In genomic region chr7:120794100-120794729, GRCh38 we compare ENCODE assay signal across 20 cellular contexts.
A peak's percentile ranks its signal among the peaks of the same experiment; 100 is the strongest.
DNase-seq lines count a peak whose midpoint lies in the region; ATAC-seq and TF ChIP-seq lines count a peak whose summit lies in the region.
"Had no signal": no experiment of that assay in that cellular context is flagged by ENCODE, and none has a peak within 500 bp of the region (broad histone marks: within the 10 kb centered on the region; RNA-seq: fewer than 3 reads in every experiment).

No MANE protein-coding gene starts in this region.

- H3K4me1 Mint-ChIP-seq in MCF 10A (ENCODE audit: insufficient read depth, unreplicated experiment): peaks cover 11% of the 10 kb centered on the region
- H3K4me1 Mint-ChIP-seq: activated CD4-positive, alpha-beta T cell treated with anti-CD3 and anti-CD28 coated beads for 36 hours; activated T-helper 17 cell treated with anti-CD3 and anti-CD28 coated beads, Interleukin-2, amount 50 U/mL, for 72 hours; natural killer cell had no signal

- no peaks in the 10 kb centered on the region for H3K27me3 ChIP-seq in breast epithelium
- H3K27me3 ChIP-seq in adipocyte (replicated peaks; ENCODE audit: control insufficient read depth, insufficient read depth, low read length): no peaks in the 10 kb centered on the region
- H3K27me3 ChIP-seq: esophagus squamous epithelium had no signal

- intact Hi-C loops in MCF 10A (cut with micrococcal nuclease): loop anchor here (10.0 kb wide), 1 partner anchor 1201 kb away; no protein-coding TSS in a partner anchor
- intact Hi-C loops in breast epithelium (cut with DNase I; ENCODE audit: low total_unique reads): no loop called here
- intact Hi-C loops in left colon (cut with DNase I, micrococcal nuclease): no loop called here

- no peak overlapping the region for H3K9ac ChIP-seq in adipocyte (ENCODE audit: low read length)

- H3K4me1 ChIP-seq in breast epithelium (no peaks in the 10 kb centered on the region), adipocyte (ENCODE audit: control insufficient read depth, insufficient read depth, low read length) (no peaks in the 10 kb centered on the region)
- H3K4me1 ChIP-seq: esophagus squamous epithelium had no signal

- TF ChIP-seq POLR2A in breast epithelium (IDR thresholded peaks at IDR 0.05): no peak

- CTCF ChIA-PET in MCF 10A (lab: Yijun Ruan, JAX): interaction anchor here (1.9 to 8.0 kb wide), 2 partner anchors 11 to 45 kb away, joined by 4 to 112 read pairs; no protein-coding TSS in a partner anchor

- H3K9me3 ChIP-seq in breast epithelium (no peaks in the 10 kb centered on the region), adipocyte (ENCODE audit: control insufficient read depth, low read length) (peaks cover 5% of the 10 kb centered on the region)

- H3K27me3 Mint-ChIP-seq in MCF 10A (ENCODE audit: insufficient read depth, unreplicated experiment): peaks cover 15% of the 10 kb centered on the region

- peak overlapping the region; percentile 63 for H3K27ac Mint-ChIP-seq in MCF 10A (ENCODE audit: low read depth, unreplicated experiment)
- H3K27ac Mint-ChIP-seq: activated CD4-positive, alpha-beta T cell treated with anti-CD3 and anti-CD28 coated beads for 36 hours; activated T-helper 17 cell treated with anti-CD3 and anti-CD28 coated beads, Interleukin-2, amount 50 U/mL, for 72 hours; natural killer cell had no signal

- H3K4me3 ChIP-seq in breast epithelium (no peak overlapping the region), adipocyte (ENCODE audit: low read length) (no peak overlapping the region), fibroblast of villous mesenchyme (ENCODE audit: low read depth, low read length) (no peak overlapping the region)
- H3K4me3 ChIP-seq: esophagus squamous epithelium had no signal

- H3K9me3 Mint-ChIP-seq in MCF 10A (ENCODE audit: unreplicated experiment): no peaks in the 10 kb centered on the region
- H3K9me3 Mint-ChIP-seq: activated T-helper 17 cell treated with anti-CD3 and anti-CD28 coated beads, Interleukin-2, amount 50 U/mL, for 72 hours; brain; natural killer cell had no signal

- no peak overlapping the region for H3K4me3 Mint-ChIP-seq in MCF 10A (ENCODE audit: unreplicated experiment)
- H3K4me3 Mint-ChIP-seq: activated CD4-positive, alpha-beta T cell treated with anti-CD3 and anti-CD28 coated beads for 36 hours; activated T-helper 17 cell treated with anti-CD3 and anti-CD28 coated beads, Interleukin-2, amount 50 U/mL, for 72 hours; brain; natural killer cell had no signal

- DNase-seq in MCF 10A (ENCODE audit: unreplicated experiment): peak; percentile 50
- no peak for DNase-seq in breast epithelium (ENCODE audit: low spot score in 2 of 2)
- peak; percentile 13 for DNase-seq in adipocyte (ENCODE audit: low read depth)
- peak; percentile 8 for DNase-seq in fibroblast of villous mesenchyme (ENCODE audit: low read depth)
- no peak for DNase-seq in cerebellar cortex (ENCODE audit: low spot score)
- DNase-seq in left colon: no peak
- DNase-seq in GM20000 (ENCODE audit: low spot score): no peak
- DNase-seq in NCI-H146 (lab: John Stamatoyannopoulos, UW): no peak
- DNase-seq: ACHN; activated CD4-positive, alpha-beta T cell treated with anti-CD3 and anti-CD28 coated beads for 36 hours; esophagus squamous epithelium; GF-D8; natural killer cell; NCI-H187 treated with DMSO at 0.1 percent for 48 hours; NCI-H446 treated with DMSO at 0.1 percent for 48 hours; Right ventricle myocardium superior; SW 1271 had no signal

- H3K27ac ChIP-seq in breast epithelium: no peak overlapping the region
- H3K27ac ChIP-seq: C4-2B, esophagus squamous epithelium had no signal

- no TSS peak for BruUV-seq in MCF 10A (replicated peaks; lab: Mats Ljungman, UMichigan)

- POLR2A ChIA-PET in MCF 10A (lab: Yijun Ruan, JAX): no interaction called here

- no peaks in the 10 kb centered on the region for H3K36me3 Mint-ChIP-seq in MCF 10A (ENCODE audit: insufficient read depth, unreplicated experiment)
- H3K36me3 Mint-ChIP-seq: natural killer cell had no signal

- no peak for TF ChIP-seq CTCF in MCF 10A (IDR thresholded peaks at IDR 0.05; ENCODE audit: unreplicated experiment)
- no peak for TF ChIP-seq CTCF in breast epithelium (IDR thresholded peaks at IDR 0.05)
- no peak for TF ChIP-seq CTCF in fibroblast of villous mesenchyme (IDR thresholded peaks at IDR 0.05; ENCODE audit: insufficient read depth, low read depth, low read length)
- TF ChIP-seq CTCF in GM20000 (IDR thresholded peaks at IDR 0.05; ENCODE audit: extremely low read depth, missing control alignments): no peak

- H3K36me3 ChIP-seq in breast epithelium: no peaks in the 10 kb centered on the region
- H3K36me3 ChIP-seq in adipocyte (ENCODE audit: control insufficient read depth, insufficient read depth, low read length, severe bottlenecking): no peaks in the 10 kb centered on the region
- H3K36me3 ChIP-seq: esophagus squamous epithelium had no signal

- ATAC-seq in left colon: no peak
- ATAC-seq: activated CD4-positive, alpha-beta T cell treated with anti-CD3 and anti-CD28 coated beads for 36 hours; activated T-helper 17 cell treated with anti-CD3 and anti-CD28 coated beads, Interleukin-2, amount 50 U/mL, for 72 hours; natural killer cell had no signal

Comparison
In these comparisons a context has a peak if more than half of its experiments do, and no peak if none do; other contexts are left out.
1. DNase-seq: peak in MCF 10A (single experiment), adipocyte (single experiment) and fibroblast of villous mesenchyme (single experiment); none in breast epithelium (0 of 2), cerebellar cortex (single experiment), left colon (0 of 2), GM20000 (single experiment) and NCI-H146 (single experiment).